ENCODE assay signal across 34 cellular contexts in genomic region chr20:33936651-33937050, GRCh38.
"Had no signal": no experiment of that assay in that cellular context is flagged by ENCODE, and none has a peak within 500 bp of the region (broad histone marks: within the 10 kb centered on the region; RNA-seq: fewer than 3 reads in every experiment).

No MANE protein-coding gene starts in this region.

- H3K9me3 ChIP-seq: MG63 had no signal

- DNase-seq: Karpas-422, Kasumi-1, MG63, MM.1S, MV-4-11, NCI-H1048, NCI-H1092, NCI-H1092 treated with DMSO at 0.1 percent for 48 hours, NCI-H1105, NCI-H1105 treated with DMSO at 0.1 percent for 48 hours, NCI-H1417, NCI-H1417 treated with DMSO at 0.1 percent for 48 hours, NCI-H1436, NCI-H1436 treated with DMSO at 0.1 percent for 48 hours, NCI-H146, NCI-H1694, NCI-H1694 treated with DMSO at 0.1 percent for 48 hours, NCI-H187, NCI-H187 treated with DMSO at 0.1 percent for 48 hours, NCI-H1930, NCI-H2029, NCI-H2029 treated with DMSO at 0.1 percent for 48 hours, NCI-H2081, NCI-H2081 treated with DMSO at 0.1 percent for 48 hours, NCI-H2107, NCI-H2171, NCI-H2171 treated with DMSO at 0.1 percent for 48 hours, NCI-H2227 treated with DMSO at 0.1 percent for 48 hours, NCI-H226, NCI-H345, NCI-H446, NCI-H446 treated with DMSO at 0.1 percent for 48 hours, NCI-H510A had no signal

- H3K27me3 ChIP-seq: MG63 had no signal

- H3K36me3 ChIP-seq: MG63 had no signal

- H3K4me3 ChIP-seq: MG63 had no signal

- H3K4me2 ChIP-seq: KMS-11 had no signal

- H3K27ac ChIP-seq: KMS-11 had no signal
